1 cellular context compared by ENCODE assay signal in genomic region chr17:38541281-38541680, GRCh38.
TF ChIP-seq lines count a peak whose summit lies in the region.

No MANE protein-coding gene starts in this region.

TF ChIP-seq in H1, 55 proteins besides CTCF, POLR2A, EP300 and RAD21:
- TF ChIP-seq HDAC2 (IDR thresholded peaks at IDR 0.05; ENCODE audit: borderline replicate concordance in 1 of 2, low read depth in 2 of 2, low read length in 2 of 2) (no peak), USF2 (IDR thresholded peaks at IDR 0.05; ENCODE audit: low read length) (no peak), FOSL1 (IDR thresholded peaks at IDR 0.05; ENCODE audit: insufficient read depth, low read depth, low read length) (no peak), NRF1 (IDR thresholded peaks at IDR 0.05; ENCODE audit: low read depth, low read length) (no peak), YY1 (IDR thresholded peaks at IDR 0.05; ENCODE audit: low read depth, low read length) (no peak), SP2 (IDR thresholded peaks at IDR 0.05; ENCODE audit: low read length) (no peak), TEAD4 (IDR thresholded peaks at IDR 0.05; ENCODE audit: low read depth, low read length) (no peak), ASH2L (IDR thresholded peaks at IDR 0.05; ENCODE audit: low read length) (no peak), ATF2 (IDR thresholded peaks at IDR 0.05; ENCODE audit: low read length) (no peak), MAFK (IDR thresholded peaks at IDR 0.05; ENCODE audit: low read depth, low read length) (no peak), MAX (IDR thresholded peaks at IDR 0.05) (no peak), BCL11A (IDR thresholded peaks at IDR 0.05; ENCODE audit: low read depth in 2 of 2, low read length in 2 of 2) (no peak), POLR2AphosphoS5 (IDR thresholded peaks at IDR 0.05; ENCODE audit: low read depth, low read length) (no peak), KDM4A (IDR thresholded peaks at IDR 0.05; ENCODE audit: low read depth, low read length, severe bottlenecking) (no peak), SP4 (IDR thresholded peaks at IDR 0.05; ENCODE audit: low read length) (no peak), TAF7 (optimal IDR thresholded peaks at IDR 0.05; ENCODE audit: borderline replicate concordance, low read depth, low read length) (no peak), NANOG (IDR thresholded peaks at IDR 0.05; ENCODE audit: insufficient read depth, low read depth, low read length, poor library complexity, severe bottlenecking) (no peak), GABPA (IDR thresholded peaks at IDR 0.05; ENCODE audit: borderline replicate concordance, insufficient read depth, low read length) (no peak), SUZ12 (IDR thresholded peaks at IDR 0.05; ENCODE audit: low read length) (no peak), CREB1 (IDR thresholded peaks at IDR 0.05) (no peak)
